ENCODE assay signal across 30 cellular contexts in the genomic region with DNA sequence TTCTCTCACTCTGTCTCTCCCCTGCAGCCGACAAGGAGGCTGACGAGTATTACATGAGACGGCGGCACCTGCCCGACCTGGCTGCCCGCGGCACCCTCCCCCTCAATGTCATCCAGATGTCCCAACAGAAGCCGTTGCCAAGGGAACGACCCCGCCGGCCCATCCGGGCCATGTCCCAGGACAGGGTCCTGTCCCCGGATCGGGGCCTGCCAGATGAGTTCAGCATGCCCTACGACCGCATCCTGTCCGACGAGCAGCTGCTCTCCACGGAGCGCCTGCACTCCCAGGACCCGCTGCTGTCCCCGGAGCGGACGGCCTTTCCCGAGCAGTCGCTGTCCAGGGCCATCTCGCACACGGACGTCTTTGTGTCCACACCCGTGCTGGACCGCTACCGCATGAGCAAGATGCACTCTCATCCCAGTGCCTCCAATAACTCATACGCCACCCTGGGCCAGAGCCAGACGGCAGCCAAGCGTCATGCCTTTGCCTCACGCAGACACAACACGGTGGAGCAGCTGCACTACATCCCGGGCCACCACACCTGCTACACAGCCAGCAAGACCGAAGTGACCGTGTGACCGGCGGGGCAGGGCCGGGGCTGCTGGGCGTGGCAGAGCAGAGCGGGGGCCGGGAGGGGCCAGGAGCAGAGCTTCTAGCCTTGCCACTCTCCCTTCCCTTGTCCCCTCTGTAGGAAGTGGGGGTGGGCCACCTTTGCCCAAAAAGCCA. TPM values are rescaled to one million over a fixed set of nuclear protein-coding genes. Genes with fewer than 3 reads are reported as not detected.
"Had no signal": no experiment of that assay in that cellular context is flagged by ENCODE, and none has a peak within 500 bp of the region (broad histone marks: within the 10 kb centered on the region; RNA-seq: fewer than 3 reads in every experiment).

No MANE protein-coding gene starts in this region.

- H3K36me3 Mint-ChIP-seq: activated CD8-positive, alpha-beta memory T cell treated with anti-CD3 and anti-CD28 coated beads, Interleukin-2, amount 10 ng/mL, durations not matched to agents 7 days and 5 days; activated naive CD4-positive, alpha-beta T cell treated with anti-CD3 and anti-CD28 coated beads, Interleukin-2, amount 10 ng/mL, durations not matched to agents 7 days and 5 days; activated naive CD8-positive, alpha-beta T cell had no signal

- H3K27ac ChIP-seq: brain microvascular endothelial cell, KMS-11, WERI-Rb-1 had no signal

- H3K4me3 Mint-ChIP-seq: activated CD4-positive, alpha-beta memory T cell treated with anti-CD3 and anti-CD28 coated beads, Interleukin-2, amount 10 ng/mL, durations not matched to agents 7 days and 5 days; activated CD8-positive, alpha-beta memory T cell treated with anti-CD3 and anti-CD28 coated beads, Interleukin-2, amount 10 ng/mL, durations not matched to agents 7 days and 5 days; activated naive CD4-positive, alpha-beta T cell treated with anti-CD3 and anti-CD28 coated beads, Interleukin-2, amount 10 ng/mL, durations not matched to agents 7 days and 5 days; activated naive CD8-positive, alpha-beta T cell; activated naive CD8-positive, alpha-beta T cell treated with anti-CD3 and anti-CD28 coated beads, Interleukin-2, amount 50 U/mL, for 24 hours had no signal

- H3K27ac Mint-ChIP-seq: activated CD4-positive, alpha-beta memory T cell treated with anti-CD3 and anti-CD28 coated beads, Interleukin-2, amount 10 ng/mL, durations not matched to agents 7 days and 5 days; activated CD8-positive, alpha-beta memory T cell treated with anti-CD3 and anti-CD28 coated beads, Interleukin-2, amount 10 ng/mL, durations not matched to agents 7 days and 5 days; activated naive CD4-positive, alpha-beta T cell treated with anti-CD3 and anti-CD28 coated beads, Interleukin-2, amount 10 ng/mL, durations not matched to agents 7 days and 5 days; activated naive CD8-positive, alpha-beta T cell; activated naive CD8-positive, alpha-beta T cell treated with anti-CD3 and anti-CD28 coated beads, Interleukin-2, amount 50 U/mL, for 24 hours had no signal

- H3K4me1 Mint-ChIP-seq: activated CD4-positive, alpha-beta memory T cell treated with anti-CD3 and anti-CD28 coated beads, Interleukin-2, amount 10 ng/mL, durations not matched to agents 7 days and 5 days; activated CD8-positive, alpha-beta memory T cell treated with anti-CD3 and anti-CD28 coated beads, Interleukin-2, amount 10 ng/mL, durations not matched to agents 7 days and 5 days; activated naive CD4-positive, alpha-beta T cell treated with anti-CD3 and anti-CD28 coated beads, Interleukin-2, amount 10 ng/mL, durations not matched to agents 7 days and 5 days; activated naive CD8-positive, alpha-beta T cell treated with anti-CD3 and anti-CD28 coated beads, Interleukin-2, amount 50 U/mL, for 24 hours had no signal

- ATAC-seq: activated CD8-positive, alpha-beta memory T cell treated with anti-CD3 and anti-CD28 coated beads, Interleukin-2, amount 10 ng/mL, durations not matched to agents 7 days and 5 days; activated naive CD8-positive, alpha-beta T cell treated with anti-CD3 and anti-CD28 coated beads, Interleukin-2, amount 50 U/mL, for 24 hours; Panc1 had no signal

- DNase-seq: activated CD4-positive, alpha-beta memory T cell treated with anti-CD3 and anti-CD28 coated beads, Interleukin-2, amount 10 ng/mL, durations not matched to agents 7 days and 5 days; activated CD4-positive, alpha-beta T cell treated with anti-CD3 and anti-CD28 coated beads for 1 hour; activated CD4-positive, alpha-beta T cell treated with anti-CD3 and anti-CD28 coated beads for 48 hours; activated CD4-positive, CD25-positive, alpha-beta regulatory T cell; activated CD8-positive, alpha-beta memory T cell treated with anti-CD3 and anti-CD28 coated beads for 24 hours; activated CD8-positive, alpha-beta memory T cell treated with anti-CD3 and anti-CD28 coated beads, Interleukin-2, amount 10 ng/mL, durations not matched to agents 7 days and 5 days; activated CD8-positive, alpha-beta memory T cell treated with anti-CD3 and anti-CD28 coated beads, Interleukin-2, amount 50 U/mL, for 48 hours; activated effector memory CD4-positive, alpha-beta T cell treated with Interleukin-2 at 50 U/mL for 16 hours; activated naive CD4-positive, alpha-beta T cell treated with anti-CD3 and anti-CD28 coated beads, Interleukin-2, amount 10 ng/mL, durations not matched to agents 7 days and 5 days; activated naive CD8-positive, alpha-beta T cell treated with anti-CD3 and anti-CD28 coated beads, Interleukin-2, amount 50 U/mL, for 24 hours; activated T-cell treated with anti-CD3 and anti-CD28 coated beads, Interleukin-2, amount 50 U/mL, for 48 hours; anterior cingulate cortex; brain microvascular endothelial cell; MM.1S; MV-4-11; NCI-H1092; NCI-H1436 treated with DMSO at 0.1 percent for 48 hours; NCI-H1694 treated with DMSO at 0.1 percent for 48 hours; NCI-H2029; NCI-H345; NCI-H524 treated with DMSO at 0.1 percent for 48 hours; SIG-M5; SW 1271; T-helper 1 cell; T-helper 9 cell; WERI-Rb-1 had no signal

- H3K27me3 ChIP-seq: brain microvascular endothelial cell had no signal

- H3K27me3 Mint-ChIP-seq: activated CD4-positive, alpha-beta memory T cell treated with anti-CD3 and anti-CD28 coated beads, Interleukin-2, amount 10 ng/mL, durations not matched to agents 7 days and 5 days; activated CD8-positive, alpha-beta memory T cell treated with anti-CD3 and anti-CD28 coated beads, Interleukin-2, amount 10 ng/mL, durations not matched to agents 7 days and 5 days; activated naive CD4-positive, alpha-beta T cell treated with anti-CD3 and anti-CD28 coated beads, Interleukin-2, amount 10 ng/mL, durations not matched to agents 7 days and 5 days; activated naive CD8-positive, alpha-beta T cell had no signal

- H3K36me3 ChIP-seq: brain microvascular endothelial cell, WERI-Rb-1 had no signal

RNA-seq across cellular contexts. Expression of a gene that starts 40.4 kb away (rescaled TPM):
- total RNA-seq: activated CD4-positive, alpha-beta memory T cell treated with anti-CD3 and anti-CD28 coated beads, Interleukin-2, amount 10 ng/mL, durations not matched to agents 7 days and 5 days; activated CD8-positive, alpha-beta memory T cell treated with anti-CD3 and anti-CD28 coated beads, Interleukin-2, amount 10 ng/mL, durations not matched to agents 7 days and 5 days; NCI-H460 had no signal
